25 cellular contexts compared by ENCODE assay signal in the genomic region with DNA sequence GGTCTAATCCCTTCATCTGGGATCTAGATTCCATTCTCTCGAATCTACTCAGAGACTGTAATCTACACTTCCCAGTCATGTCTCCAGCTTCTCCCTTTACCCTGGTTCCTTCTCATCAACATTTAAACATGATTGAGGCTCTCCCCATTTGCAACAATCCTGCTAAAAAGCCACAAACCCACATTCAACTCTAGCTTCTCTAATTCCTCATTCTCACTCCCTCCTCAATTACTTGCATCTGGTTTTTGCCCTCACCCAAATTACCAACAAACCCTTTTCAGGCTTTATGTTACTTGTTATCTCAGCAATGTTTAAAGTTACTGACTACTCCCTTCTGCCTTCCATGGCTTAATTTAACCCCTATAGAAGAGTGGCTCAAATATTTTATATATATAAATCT. TPM values are rescaled to one million over a fixed set of nuclear protein-coding genes. Genes with fewer than 3 reads are reported as not detected.
"Had no signal": no experiment of that assay in that cellular context is flagged by ENCODE, and none has a peak within 500 bp of the region (broad histone marks: within the 10 kb centered on the region; RNA-seq: fewer than 3 reads in every experiment).

No MANE protein-coding gene starts in this region.

- DNase-seq: activated CD4-positive, alpha-beta T cell treated with anti-CD3 and anti-CD28 coated beads for 48 hours; activated CD8-positive, alpha-beta T cell treated with anti-CD3 and anti-CD28 coated beads for 36 hours; activated gamma-delta T cell; activated naive CD4-positive, alpha-beta T cell treated with anti-CD3 and anti-CD28 coated beads, Interleukin-2, amount 50 U/mL, for 16 hours; activated naive CD8-positive, alpha-beta T cell treated with anti-CD3 and anti-CD28 coated beads, Interleukin-2, amount 50 U/mL, for 24 hours; cerebellar nuclear complex; glutamatergic neuron; hippocampal formation; left ventricle myocardium superior; mammary epithelial cell; naive thymus-derived CD8-positive, alpha-beta T cell; retina; stimulated activated CD4-positive, alpha-beta T cell treated with anti-CD3 and anti-CD28 coated beads, Interleukin-2, amount 100 ng/mL, for 48 hours; stimulated activated naive CD4-positive, alpha-beta T cell; testis; trophoblast cell had no signal

- H3K4me1 ChIP-seq: testis had no signal

- H3K27ac ChIP-seq: coronary artery, esophagus muscularis mucosa, neural progenitor cell, testis, vagina had no signal

- H3K27me3 ChIP-seq: esophagus muscularis mucosa, neural progenitor cell, testis, vagina had no signal

- H3K9me3 ChIP-seq: esophagus muscularis mucosa, testis, vagina had no signal

- H3K4me3 ChIP-seq: coronary artery, esophagus muscularis mucosa, neural progenitor cell, testis, vagina had no signal

- ATAC-seq: activated CD8-positive, alpha-beta T cell treated with anti-CD3 and anti-CD28 coated beads for 36 hours; activated naive CD8-positive, alpha-beta T cell treated with anti-CD3 and anti-CD28 coated beads, Interleukin-2, amount 50 U/mL, for 24 hours; left ventricle myocardium superior; naive thymus-derived CD8-positive, alpha-beta T cell had no signal

- H3K4me1 Mint-ChIP-seq: mesothelial cell of epicardium had no signal

- H3K4me3 Mint-ChIP-seq: activated CD8-positive, alpha-beta T cell treated with anti-CD3 and anti-CD28 coated beads for 36 hours; activated naive CD8-positive, alpha-beta T cell treated with anti-CD3 and anti-CD28 coated beads, Interleukin-2, amount 50 U/mL, for 24 hours; activated T-helper 1 cell treated with anti-CD3 and anti-CD28 coated beads, Interleukin-12 subunit alpha, Interleukin-12 subunit beta, Interleukin-2, Interleukin-4 antibody, amounts not matched to agents 30 ng/mL and 10 ng/mL and 1 ng/mL, durations not matched to agents 14 hours and 24 hours and 36 hours; mesothelial cell of epicardium; naive thymus-derived CD8-positive, alpha-beta T cell; neural progenitor cell had no signal

- H3K36me3 Mint-ChIP-seq: neural progenitor cell had no signal

- H3K9me3 Mint-ChIP-seq: activated T-helper 1 cell treated with anti-CD3 and anti-CD28 coated beads, Interleukin-12 subunit alpha, Interleukin-12 subunit beta, Interleukin-2, Interleukin-4 antibody, amounts not matched to agents 30 ng/mL and 10 ng/mL and 1 ng/mL, durations not matched to agents 14 hours and 24 hours and 36 hours; naive thymus-derived CD8-positive, alpha-beta T cell; neural progenitor cell had no signal

- H3K27me3 Mint-ChIP-seq: activated CD8-positive, alpha-beta T cell treated with anti-CD3 and anti-CD28 coated beads for 36 hours; activated naive CD8-positive, alpha-beta T cell treated with anti-CD3 and anti-CD28 coated beads, Interleukin-2, amount 50 U/mL, for 24 hours; naive thymus-derived CD8-positive, alpha-beta T cell; progenitor cell of endocrine pancreas had no signal

- H3K27ac Mint-ChIP-seq: activated CD8-positive, alpha-beta T cell treated with anti-CD3 and anti-CD28 coated beads for 36 hours; activated naive CD8-positive, alpha-beta T cell treated with anti-CD3 and anti-CD28 coated beads, Interleukin-2, amount 50 U/mL, for 24 hours; activated T-helper 1 cell treated with anti-CD3 and anti-CD28 coated beads, Interleukin-12 subunit alpha, Interleukin-12 subunit beta, Interleukin-2, Interleukin-4 antibody, amounts not matched to agents 30 ng/mL and 10 ng/mL and 1 ng/mL, durations not matched to agents 14 hours and 24 hours and 36 hours; naive thymus-derived CD8-positive, alpha-beta T cell; neural progenitor cell; progenitor cell of endocrine pancreas had no signal

RNA-seq across cellular contexts. Expression of a gene that starts 36.8 kb away (rescaled TPM):
- total RNA-seq: frontal cortex; left ventricle myocardium superior; mammary epithelial cell; naive thymus-derived CD8-positive, alpha-beta T cell; osteocyte had no signal
- polyA plus RNA-seq: naive thymus-derived CD8-positive, alpha-beta T cell had no signal
